1 cellular context compared by ENCODE assay signal in genomic region chr3:47664519-47664918, GRCh38.
TF ChIP-seq lines count a peak whose summit lies in the region.

No MANE protein-coding gene starts in this region.

TF ChIP-seq in GM23338, 12 proteins besides CTCF, POLR2A, EP300 and RAD21 (continued from another document):
- no peak for TF ChIP-seq REST (IDR thresholded peaks at IDR 0.05; ENCODE audit: unreplicated experiment)
- no peak for TF ChIP-seq JUNB (IDR thresholded peaks at IDR 0.05; ENCODE audit: unreplicated experiment)
- no peak for TF ChIP-seq STAT1 (IDR thresholded peaks at IDR 0.05; ENCODE audit: unreplicated experiment)
- TF ChIP-seq EZH2phosphoT487 (IDR thresholded peaks at IDR 0.05; ENCODE audit: unreplicated experiment): no peak
